ENCODE assay signal across 23 cellular contexts in genomic region chr2:128687551-128687945, GRCh38.
"Had no signal": no experiment of that assay in that cellular context is flagged by ENCODE, and none has a peak within 500 bp of the region (broad histone marks: within the 10 kb centered on the region; RNA-seq: fewer than 3 reads in every experiment).

No MANE protein-coding gene starts in this region.

- H3K4me1 ChIP-seq: esophagus muscularis mucosa, foreskin keratinocyte, neural progenitor cell, right lobe of liver, testis, transverse colon had no signal

- H3K4me3 Mint-ChIP-seq: activated naive CD4-positive, alpha-beta T cell treated with anti-CD3 and anti-CD28 coated beads, Interleukin-2, amount 10 ng/mL, durations not matched to agents 7 days and 5 days; activated T-helper 1 cell treated with anti-CD3 and anti-CD28 coated beads, Interleukin-12 subunit alpha, Interleukin-12 subunit beta, Interleukin-2, Interleukin-4 antibody, amounts not matched to agents 30 ng/mL and 10 ng/mL and 1 ng/mL, durations not matched to agents 14 hours and 24 hours and 36 hours; natural killer cell; neural progenitor cell; T-helper 1 cell treated with Interleukin-12 subunit alpha and Interleukin-12 subunit beta and Interleukin-4 antibody, amounts not matched to agents 30 μg/mL and 1 μg/mL, for 36 hours had no signal

- H3K4me3 ChIP-seq: esophagus muscularis mucosa, heart right ventricle, left lung, lung, neural progenitor cell, right lobe of liver, testis, transverse colon had no signal

- H3K9ac ChIP-seq: neural progenitor cell had no signal

- DNase-seq: activated CD8-positive, alpha-beta memory T cell treated with anti-CD3 and anti-CD28 coated beads for 24 hours; activated effector memory CD4-positive, alpha-beta T cell treated with anti-CD3 and anti-CD28 coated beads, Interleukin-2, amount 50 U/mL, for 16 hours; activated naive CD4-positive, alpha-beta T cell treated with anti-CD3 and anti-CD28 coated beads, Interleukin-2, amount 10 ng/mL, durations not matched to agents 7 days and 5 days; amygdala; central memory CD4-positive, alpha-beta T cell; foreskin keratinocyte; heart right ventricle; left lung; mesendoderm; natural killer cell; right lobe of liver; stimulated activated CD4-positive, alpha-beta T cell treated with anti-CD3 and anti-CD28 coated beads, Interleukin-2, amount 100 ng/mL, for 48 hours; stimulated activated naive CD4-positive, alpha-beta T cell treated with Interleukin-2 at 50 U/mL for 16 hours; T-helper 9 cell; testis; transverse colon; WERI-Rb-1 had no signal

- H3K36me3 ChIP-seq: esophagus muscularis mucosa, heart right ventricle, left lung, neural progenitor cell, right lobe of liver, transverse colon, WERI-Rb-1 had no signal

- H3K27ac ChIP-seq: esophagus muscularis mucosa, foreskin keratinocyte, heart right ventricle, left lung, neural progenitor cell, right lobe of liver, testis, transverse colon, WERI-Rb-1 had no signal

- H3K4me2 ChIP-seq: neural progenitor cell had no signal

- H2AFZ ChIP-seq: neural progenitor cell had no signal

- ATAC-seq: activated CD4-positive, CD25-positive, alpha-beta regulatory T cell treated with anti-CD3 and anti-CD28 coated beads, Interleukin-2, amount 50 U/mL, for 24 hours; foreskin keratinocyte; heart right ventricle; left lung; natural killer cell; right lobe of liver had no signal

- H3K9me3 Mint-ChIP-seq: activated naive CD4-positive, alpha-beta T cell treated with anti-CD3 and anti-CD28 coated beads, Interleukin-2, amount 10 ng/mL, durations not matched to agents 7 days and 5 days; activated T-helper 1 cell treated with anti-CD3 and anti-CD28 coated beads, Interleukin-12 subunit alpha, Interleukin-12 subunit beta, Interleukin-2, Interleukin-4 antibody, amounts not matched to agents 30 ng/mL and 10 ng/mL and 1 ng/mL, durations not matched to agents 14 hours and 24 hours and 36 hours; natural killer cell; T-helper 1 cell treated with Interleukin-12 subunit alpha and Interleukin-12 subunit beta and Interleukin-4 antibody, amounts not matched to agents 30 μg/mL and 1 μg/mL, for 36 hours had no signal

- H3K27ac Mint-ChIP-seq: activated naive CD4-positive, alpha-beta T cell treated with anti-CD3 and anti-CD28 coated beads, Interleukin-2, amount 10 ng/mL, durations not matched to agents 7 days and 5 days; activated T-helper 1 cell treated with anti-CD3 and anti-CD28 coated beads, Interleukin-12 subunit alpha, Interleukin-12 subunit beta, Interleukin-2, Interleukin-4 antibody, amounts not matched to agents 30 ng/mL and 10 ng/mL and 1 ng/mL, durations not matched to agents 14 hours and 24 hours and 36 hours; natural killer cell; T-helper 1 cell treated with Interleukin-12 subunit alpha and Interleukin-12 subunit beta and Interleukin-4 antibody, amounts not matched to agents 30 μg/mL and 1 μg/mL, for 36 hours had no signal

- H3K27me3 ChIP-seq: esophagus muscularis mucosa, foreskin keratinocyte, left lung, neural progenitor cell, right lobe of liver, testis, transverse colon had no signal

- H3K9me3 ChIP-seq: esophagus muscularis mucosa, heart right ventricle, left lung, right lobe of liver, testis, transverse colon had no signal

- H3K36me3 Mint-ChIP-seq: activated naive CD4-positive, alpha-beta T cell treated with anti-CD3 and anti-CD28 coated beads, Interleukin-2, amount 10 ng/mL, durations not matched to agents 7 days and 5 days; natural killer cell; neural progenitor cell had no signal
